ENCODE assay signal across 17 cellular contexts in genomic region chr14:94665121-94665520, GRCh38. TPM values are rescaled to one million over a fixed set of nuclear protein-coding genes. Genes with fewer than 3 reads are reported as not detected.
A peak's percentile ranks its signal among the peaks of the same experiment; 100 is the strongest.
DNase-seq lines count a peak whose midpoint lies in the region; ATAC-seq and TF ChIP-seq lines count a peak whose summit lies in the region.
"Had no signal": no experiment of that assay in that cellular context is flagged by ENCODE, and none has a peak within 500 bp of the region (broad histone marks: within the 10 kb centered on the region; RNA-seq: fewer than 3 reads in every experiment).

No MANE protein-coding gene starts in this region.

- H3K27ac Mint-ChIP-seq in osteocyte (ENCODE audit: unreplicated experiment), result peak overlapping the region; percentile 81

- peaks cover 33% of the 10 kb centered on the region for H3K4me1 Mint-ChIP-seq in osteocyte (ENCODE audit: unreplicated experiment)

- H3K4me3 ChIP-seq in AG09309 (ENCODE audit: control insufficient read depth, low read depth, low read length) (no peak overlapping the region), left ventricle myocardium inferior (no peak overlapping the region)
- H3K4me3 ChIP-seq: upper lobe of right lung had no signal

- H3K36me3 Mint-ChIP-seq in osteocyte (ENCODE audit: unreplicated experiment), result no peaks in the 10 kb centered on the region

- H3K27me3 ChIP-seq in left ventricle myocardium inferior (ENCODE audit: low read depth), result peaks cover 52% of the 10 kb centered on the region
- H3K27me3 ChIP-seq: upper lobe of right lung had no signal

- no peaks in the 10 kb centered on the region for H3K27me3 Mint-ChIP-seq in osteocyte (ENCODE audit: unreplicated experiment)

- H3K9me3 Mint-ChIP-seq in osteocyte (ENCODE audit: unreplicated experiment), result no peaks in the 10 kb centered on the region

- intact Hi-C loops in left ventricle myocardium inferior (cut with micrococcal nuclease), result no loop called here

- H3K4me3 Mint-ChIP-seq in osteocyte (ENCODE audit: unreplicated experiment), result no peak overlapping the region

- no peaks in the 10 kb centered on the region for H3K4me1 ChIP-seq in left ventricle myocardium inferior
- H3K4me1 ChIP-seq: upper lobe of right lung had no signal

- no peaks in the 10 kb centered on the region for H3K9me3 ChIP-seq in left ventricle myocardium inferior (replicated peaks)
- H3K9me3 ChIP-seq: upper lobe of right lung had no signal

- no peak for ATAC-seq in HG02840 (IDR thresholded peaks at IDR 0.05; ENCODE audit: low FRiP score, unreplicated experiment)
- ATAC-seq: esophagus mucosa, upper lobe of right lung had no signal

- DNase-seq in AG09309 (ENCODE audit: low read depth), result peak; percentile 71
- peak; percentile 71 for DNase-seq in HS-5 (ENCODE audit: low read depth)
- DNase-seq in dermis blood vessel endothelial cell, result peak; percentile 20
- DNase-seq in osteocyte (ENCODE audit: extremely low spot score, unreplicated experiment), result peak; percentile 66
- DNase-seq in left ventricle myocardium inferior, result no peak
- DNase-seq in 8988T, result no peak
- no peak for DNase-seq in NCI-H1694 treated with DMSO at 0.1 percent for 48 hours (lab: John Stamatoyannopoulos, UW)
- DNase-seq: activated CD4-positive, alpha-beta T cell treated with anti-CD3 and anti-CD28 coated beads, Interleukin-2, amount 50 U/mL, for 48 hours; GOT3; Karpas-422; NCI-H2081; Right ventricle myocardium superior; stimulated activated CD4-positive, alpha-beta T cell treated with anti-CD3 and anti-CD28 coated beads, Interleukin-1b, Interleukin-23, amount 100 ng/mL, for 48 hours; upper lobe of right lung had no signal

- TF ChIP-seq CTCF in AG09309 (IDR thresholded peaks at IDR 0.05; ENCODE audit: control insufficient read depth, insufficient read depth, low read depth, low read length, missing control alignments) (no peak), osteocyte (IDR thresholded peaks at IDR 0.05) (no peak), left ventricle myocardium inferior (IDR thresholded peaks at IDR 0.05; ENCODE audit: borderline replicate concordance) (no peak)

- H3K27ac ChIP-seq in left ventricle myocardium inferior (replicated peaks), result no peak overlapping the region
- H3K27ac ChIP-seq: upper lobe of right lung had no signal

- H3K36me3 ChIP-seq in left ventricle myocardium inferior, result no peaks in the 10 kb centered on the region
- H3K36me3 ChIP-seq: upper lobe of right lung had no signal

RNA-seq across cellular contexts. Expression of gene SERPINA3, which starts 52.9 kb away (rescaled TPM):
- 0.05 and 0.17 TPM in 2 replicates for total RNA-seq in dermis blood vessel endothelial cell
- total RNA-seq in osteocyte, result 1.2 and 1.6 TPM in 2 replicates
- 45.5 TPM for total RNA-seq in left ventricle myocardium inferior
- total RNA-seq: mononuclear cell had no signal

Comparison
In these comparisons a context has a peak if more than half of its experiments do, and no peak if none do; other contexts are left out.
1. DNase-seq: peak in AG09309 (single experiment), HS-5 (single experiment), dermis blood vessel endothelial cell (single experiment) and osteocyte (single experiment); none in left ventricle myocardium inferior (single experiment), 8988T (single experiment) and NCI-H1694 treated with DMSO at 0.1 percent for 48 hours (single experiment).
2. RNA of gene SERPINA3, which starts 52.9 kb away (total RNA-seq): 45.5 TPM in left ventricle myocardium inferior (single experiment); 1.2 to 1.6 TPM in osteocyte and 0.05 to 0.17 TPM in dermis blood vessel endothelial cell; every median in the first group is over 10 times any median in the second.